In genomic region chr4:1403591-1404572, GRCh38 we compare ENCODE assay signal across 16 cellular contexts. TPM values are rescaled to one million over a fixed set of nuclear protein-coding genes. Genes with fewer than 3 reads are reported as not detected.
DNase-seq lines count a peak whose midpoint lies in the region; ATAC-seq and TF ChIP-seq lines count a peak whose summit lies in the region.
"Had no signal": no experiment of that assay in that cellular context is flagged by ENCODE, and none has a peak within 500 bp of the region (broad histone marks: within the 10 kb centered on the region; RNA-seq: fewer than 3 reads in every experiment).

No MANE protein-coding gene starts in this region.

- no peak for TF ChIP-seq CTCF in coronary artery (IDR thresholded peaks at IDR 0.05)
- TF ChIP-seq CTCF in parathyroid adenoma (IDR thresholded peaks at IDR 0.05) = no peak

- H2AFZ ChIP-seq in GM23248 (no peak overlapping the region), parathyroid adenoma (no peak overlapping the region)

- no peaks in the 10 kb centered on the region for H3F3A ChIP-seq in GM23248 (ENCODE audit: insufficient read depth)

- H3K4me1 ChIP-seq in GM23248 (ENCODE audit: insufficient read depth) = no peaks in the 10 kb centered on the region
- H3K4me1 ChIP-seq in parathyroid adenoma = no peaks in the 10 kb centered on the region
- H3K4me1 ChIP-seq: foreskin keratinocyte had no signal

- no peaks in the 10 kb centered on the region for H3K9me2 ChIP-seq in GM23248 (ENCODE audit: insufficient read depth)

- no peak overlapping the region for H3K9ac ChIP-seq in GM23248
- H3K9ac ChIP-seq in parathyroid adenoma = no peak overlapping the region

- 9 to 13% methylated on average over 51 to 70 of the region's 107 CpGs for WGBS in GM23248 (ENCODE audit: low coverage in 1 of 2, low lambda C conversion rate in 2 of 2, missing lambda C conversion rate in 2 of 2), 2 experiments

- H3K79me2 ChIP-seq in GM23248 (ENCODE audit: insufficient read depth) (no peaks in the 10 kb centered on the region), parathyroid adenoma (no peaks in the 10 kb centered on the region)

- H3K36me3 ChIP-seq in GM23248 (ENCODE audit: low read depth) = no peaks in the 10 kb centered on the region
- no peaks in the 10 kb centered on the region for H3K36me3 ChIP-seq in parathyroid adenoma (ENCODE audit: control insufficient read depth, insufficient read depth, low read length)

- in situ Hi-C loops in GM23248 (cut with MboI) = no loop called here

- H3K4me3 ChIP-seq in GM23248 (no peak overlapping the region), coronary artery (peak overlapping the region; percentile 55), parathyroid adenoma (ENCODE audit: low read depth, low read length) (peak overlapping the region; percentile 11)

- H3K27me3 ChIP-seq in GM23248 (replicated peaks; ENCODE audit: insufficient read depth) = peaks cover 69% of the 10 kb centered on the region
- H3K27me3 ChIP-seq in parathyroid adenoma (ENCODE audit: control insufficient read depth, insufficient read depth, low read length) = peaks cover 22% of the 10 kb centered on the region

- no peaks in the 10 kb centered on the region for H4K20me1 ChIP-seq in GM23248 (ENCODE audit: insufficient read depth)

- DNase-seq in NCI-H748 (lab: John Stamatoyannopoulos, UW; ENCODE audit: unreplicated experiment) (peak; percentile 16), NCI-H748 treated with DMSO at 0.1 percent for 48 hours (lab: John Stamatoyannopoulos, UW) (no peak), GM23248 (peak; percentile 30), coronary artery (ENCODE audit: low spot score) (peak; percentile 60), globus pallidus (ENCODE audit: low spot score) (no peak)
- DNase-seq: dermis blood vessel endothelial cell, DMS153, foreskin keratinocyte, NCI-H345 had no signal

- H3K27ac ChIP-seq in GM23248 = no peak overlapping the region
- H3K27ac ChIP-seq in coronary artery = no peak overlapping the region
- no peak overlapping the region for H3K27ac ChIP-seq in parathyroid adenoma
- H3K27ac ChIP-seq: foreskin keratinocyte had no signal

- H3K9me3 ChIP-seq in GM23248 (ENCODE audit: low read depth) (no peaks in the 10 kb centered on the region), parathyroid adenoma (ENCODE audit: control insufficient read depth, low read length) (no peaks in the 10 kb centered on the region)

- H3K4me2 ChIP-seq in GM23248 (ENCODE audit: unreplicated experiment) = no peak overlapping the region
- no peak overlapping the region for H3K4me2 ChIP-seq in parathyroid adenoma (ENCODE audit: low read length)

- ATAC-seq in GM21619 (IDR thresholded peaks at IDR 0.05; ENCODE audit: unreplicated experiment) (no peak), GM21515 (IDR thresholded peaks at IDR 0.05; ENCODE audit: unreplicated experiment) (no peak)
- ATAC-seq: foreskin keratinocyte had no signal

RNA-seq across cellular contexts. Expression of gene NKX1-1, which starts 2.4 kb away (rescaled TPM):
- total RNA-seq in GM23248 (2014; rRNA removed; shearing (Covaris generic)) = not detected in 2 replicates
- not detected in 2 replicates for polyA plus RNA-seq in GM23248 (2016; fragmentation: Nextera tagmentation; extraction: Ambion mirVana)
- total RNA-seq: A172, dermis blood vessel endothelial cell, foreskin keratinocyte, lower leg skin, osteocyte, RPMI7951 had no signal
- polyA plus RNA-seq: foreskin keratinocyte had no signal

RNA-seq across cellular contexts. Expression of gene UVSSA, which starts 56.9 kb away (rescaled TPM):
- 3.0 and 4.1 TPM in 2 replicates for total RNA-seq in GM23248 (2014; rRNA removed; shearing (Covaris generic))
- polyA plus RNA-seq in GM23248 (2016; fragmentation: Nextera tagmentation; extraction: Ambion mirVana) = 2.2 and 2.9 TPM in 2 replicates

Comparison
In these comparisons a context has a peak if more than half of its experiments do, and no peak if none do; other contexts are left out.
1. DNase-seq: peak in NCI-H748 (single experiment), GM23248 (single experiment) and coronary artery (single experiment); none in NCI-H748 treated with DMSO at 0.1 percent for 48 hours (single experiment) and globus pallidus (single experiment).